In the genomic region with DNA sequence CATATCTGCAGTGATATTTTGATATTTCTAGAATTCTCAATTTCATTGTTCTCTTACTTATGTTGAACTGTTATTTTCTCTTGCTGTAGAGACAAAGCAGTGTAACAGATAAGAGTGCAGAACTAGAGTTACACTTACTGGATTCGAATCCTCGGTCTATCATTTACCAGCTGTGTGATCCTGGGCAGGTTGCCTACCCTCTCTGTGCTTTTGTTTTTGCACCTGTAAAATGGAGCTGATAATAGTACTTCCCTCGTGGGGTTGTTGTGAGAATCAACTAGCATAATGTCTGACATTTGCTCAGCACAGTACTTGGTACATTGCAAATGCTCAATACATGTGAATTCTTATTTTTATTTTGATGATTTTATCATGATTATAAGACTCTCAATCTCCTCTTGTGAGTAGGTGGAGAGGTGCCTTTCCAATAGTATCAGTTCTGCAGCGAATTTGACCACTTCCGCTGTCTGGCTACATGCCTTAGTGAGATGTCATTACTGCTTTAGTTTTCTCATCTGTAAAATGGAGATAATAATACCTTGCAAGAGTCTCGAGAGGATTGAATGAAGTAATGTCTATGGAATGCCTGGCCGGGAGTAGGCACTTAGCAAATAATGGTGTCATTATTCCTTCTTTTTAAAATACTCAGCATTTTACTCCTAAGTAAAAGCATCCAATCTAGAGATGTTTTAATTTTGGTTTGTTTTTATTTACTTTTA, we compare ENCODE assay signal across 20 cellular contexts.
DNase-seq lines count a peak whose midpoint lies in the region; FAIRE-seq and TF ChIP-seq lines count a peak whose summit lies in the region.
"Had no signal": no experiment of that assay in that cellular context is flagged by ENCODE, and none has a peak within 500 bp of the region (broad histone marks: within the 10 kb centered on the region; RNA-seq: fewer than 3 reads in every experiment).

No MANE protein-coding gene starts in this region.

- no peaks in the 10 kb centered on the region for H3K4me1 Mint-ChIP-seq in CD4-positive, alpha-beta memory T cell
- H3K4me1 Mint-ChIP-seq: CD4-positive, CD25-positive, alpha-beta regulatory T cell had no signal

- no peaks in the 10 kb centered on the region for H3K9me3 Mint-ChIP-seq in CD4-positive, alpha-beta memory T cell
- H3K9me3 Mint-ChIP-seq: CD4-positive, CD25-positive, alpha-beta regulatory T cell had no signal

- no peak overlapping the region for H3K4me3 Mint-ChIP-seq in CD4-positive, alpha-beta memory T cell
- H3K4me3 Mint-ChIP-seq: CD4-positive, CD25-positive, alpha-beta regulatory T cell; HFFc6 had no signal

- POLR2A ChIA-PET in CD4-positive, alpha-beta memory T cell (lab: Charles Lee; ENCODE audit: partially characterized antibody) = no interaction called here

- peaks cover 5 to 13% of the 10 kb centered on the region in 2 donors for H3K27me3 Mint-ChIP-seq in CD4-positive, alpha-beta memory T cell

- H3K36me3 ChIP-seq in brain microvascular endothelial cell (replicated peaks) = no peaks in the 10 kb centered on the region
- H3K36me3 ChIP-seq in mesendoderm (ENCODE audit: control insufficient read depth, insufficient read depth, low read length) = no peaks in the 10 kb centered on the region
- H3K36me3 ChIP-seq in prostate gland = no peaks in the 10 kb centered on the region
- H3K36me3 ChIP-seq in CD4-positive, alpha-beta memory T cell (ENCODE audit: insufficient read depth, low read length) = no peaks in the 10 kb centered on the region
- H3K36me3 ChIP-seq: Peyer's patch, SJSA1 had no signal

- H2BK5ac ChIP-seq in mesendoderm (ENCODE audit: low read length) = no peak overlapping the region

- H2BK120ac ChIP-seq in mesendoderm (ENCODE audit: low read depth, low read length) = no peak overlapping the region

- H3K56ac ChIP-seq in mesendoderm (ENCODE audit: low read length) = no peak overlapping the region

- no peak overlapping the region for H3K4ac ChIP-seq in mesendoderm (ENCODE audit: low read depth, low read length)

- no peak overlapping the region for H4K8ac ChIP-seq in mesendoderm (ENCODE audit: low read depth, low read length)

- no peaks in the 10 kb centered on the region for H3K27me3 ChIP-seq in brain microvascular endothelial cell (replicated peaks)
- H3K27me3 ChIP-seq in mesendoderm (ENCODE audit: insufficient read depth, low read length, poor library complexity) = no peaks in the 10 kb centered on the region
- no peaks in the 10 kb centered on the region for H3K27me3 ChIP-seq in prostate gland (replicated peaks; ENCODE audit: insufficient read depth)
- H3K27me3 ChIP-seq in CD4-positive, alpha-beta memory T cell (ENCODE audit: insufficient read depth, low read length) = no peaks in the 10 kb centered on the region
- H3K27me3 ChIP-seq: Peyer's patch, SJSA1 had no signal

- TF ChIP-seq POLR2A in prostate gland (IDR thresholded peaks at IDR 0.05) = no peak

- no peaks in the 10 kb centered on the region for H3K79me1 ChIP-seq in mesendoderm (ENCODE audit: low read length)

- no peak overlapping the region for H3K18ac ChIP-seq in mesendoderm (ENCODE audit: low read length)

- H3K4me1 ChIP-seq in mesendoderm (ENCODE audit: control insufficient read depth, low read depth, low read length) (no peaks in the 10 kb centered on the region), prostate gland (replicated peaks) (no peaks in the 10 kb centered on the region)
- no peaks in the 10 kb centered on the region for H3K4me1 ChIP-seq in CD4-positive, alpha-beta memory T cell (ENCODE audit: insufficient read depth, low read length)
- H3K4me1 ChIP-seq: SJSA1 had no signal

- CTCF ChIA-PET in CD4-positive, alpha-beta memory T cell (lab: Charles Lee; ENCODE audit: partially characterized antibody) = no interaction called here

- no peak overlapping the region for H3K9ac ChIP-seq in mesendoderm (ENCODE audit: low read length)

- peak; percentile 52 for DNase-seq in Daoy (ENCODE audit: low read depth)
- DNase-seq in RCC 7860 (ENCODE audit: low spot score) = peak; percentile 55
- peak; percentile 73 for DNase-seq in brain microvascular endothelial cell
- peak; percentile 45 for DNase-seq in mesendoderm
- no peak for DNase-seq in prostate gland (ENCODE audit: low spot score)
- no peak for DNase-seq in COLO668 (lab: John Stamatoyannopoulos, UW; ENCODE audit: unreplicated experiment)
- DNase-seq in CD4-positive, alpha-beta memory T cell = no peak
- DNase-seq in stimulated activated CD4-positive, alpha-beta T cell treated with anti-CD3 and anti-CD28 coated beads, Interleukin-4, amount 100 ng/mL, for 1 hour = no peak
- DNase-seq: Calu3; CD4-positive, CD25-positive, alpha-beta regulatory T cell; EL; H7; HFFc6; KBM-7; NCI-H1105; NCI-H2029 treated with DMSO at 0.1 percent for 48 hours; NCI-H524 treated with DMSO at 0.1 percent for 48 hours; Peyer's patch had no signal

- no peak overlapping the region for H2AK5ac ChIP-seq in mesendoderm (ENCODE audit: low read length)

- H3K23ac ChIP-seq in mesendoderm (ENCODE audit: low read length) = no peak overlapping the region

- intact Hi-C loops in prostate gland (cut with DNase I) = no loop called here
- intact Hi-C loops in CD4-positive, alpha-beta memory T cell (cut with micrococcal nuclease) = no loop called here

- no peak for TF ChIP-seq CTCF in brain microvascular endothelial cell (IDR thresholded peaks at IDR 0.05; ENCODE audit: low read depth, low read length, missing control alignments)
- TF ChIP-seq CTCF in prostate gland (IDR thresholded peaks at IDR 0.05) = no peak

- in situ Hi-C loops in brain microvascular endothelial cell (cut with HindIII; ENCODE audit: low pct_ligation_motif_present, low sequenced_read_pairs) = no loop called here

- no peaks in the 10 kb centered on the region for H3K9me3 ChIP-seq in prostate gland
- H3K9me3 ChIP-seq in CD4-positive, alpha-beta memory T cell (ENCODE audit: control insufficient read depth in 1 of 2, low read length in 2 of 2) = no peaks in the 10 kb centered on the region
- H3K9me3 ChIP-seq: Peyer's patch, SJSA1 had no signal

- H3K27ac ChIP-seq in brain microvascular endothelial cell = no peak overlapping the region
- no peak overlapping the region for H3K27ac ChIP-seq in mesendoderm (ENCODE audit: low read depth, low read length)
- no peak overlapping the region for H3K27ac ChIP-seq in prostate gland
- H3K27ac ChIP-seq in CD4-positive, alpha-beta memory T cell (ENCODE audit: low read depth, low read length) = no peak overlapping the region
- H3K27ac ChIP-seq: Peyer's patch, SJSA1 had no signal

- WGBS in mesendoderm (ENCODE audit: extremely low coverage, insufficient coverage, low lambda C conversion rate) = no CpG with 5 or more reads among the region's 7 CpGs
- 77% methylated on average over 7 of the region's 7 CpGs for WGBS in prostate gland

- no peak overlapping the region for H4K5ac ChIP-seq in mesendoderm (ENCODE audit: low read length)

- no peaks in the 10 kb centered on the region for H3K79me2 ChIP-seq in mesendoderm (ENCODE audit: control insufficient read depth, insufficient read depth, low read length)

- H3K27ac Mint-ChIP-seq in CD4-positive, alpha-beta memory T cell = no peak overlapping the region
- H3K27ac Mint-ChIP-seq: HFFc6 had no signal

- no peak overlapping the region for H3K4me3 ChIP-seq in brain microvascular endothelial cell (ENCODE audit: low read depth, low read length)
- H3K4me3 ChIP-seq in mesendoderm (ENCODE audit: low read length) = no peak overlapping the region
- no peak overlapping the region for H3K4me3 ChIP-seq in prostate gland
- no peak overlapping the region for H3K4me3 ChIP-seq in CD4-positive, alpha-beta memory T cell (ENCODE audit: low read length in 2 of 2)
- H3K4me3 ChIP-seq: Peyer's patch, SJSA1 had no signal

- no peak overlapping the region for H3K4me2 ChIP-seq in mesendoderm (ENCODE audit: low read length)

- no peaks in the 10 kb centered on the region for H3K36me3 Mint-ChIP-seq in CD4-positive, alpha-beta memory T cell
- H3K36me3 Mint-ChIP-seq: CD4-positive, CD25-positive, alpha-beta regulatory T cell had no signal

- FAIRE-seq in RCC 7860 (lab: Jason Lieb, UNC) = no peak
- FAIRE-seq: HepG2 had no signal

- no peak overlapping the region for H2BK15ac ChIP-seq in mesendoderm (replicated peaks; ENCODE audit: low read depth)

Comparison
In these comparisons a context has a peak if more than half of its experiments do, and no peak if none do; other contexts are left out.
1. DNase-seq: peak in Daoy (single experiment), RCC 7860 (single experiment), brain microvascular endothelial cell (single experiment) and mesendoderm (single experiment); none in prostate gland (single experiment), COLO668 (single experiment), CD4-positive, alpha-beta memory T cell (0 of 5) and stimulated activated CD4-positive, alpha-beta T cell treated with anti-CD3 and anti-CD28 coated beads, Interleukin-4, amount 100 ng/mL, for 1 hour (single experiment).